Comparison of ENCODE assay signal across 6 cellular contexts in genomic region chr14:66404051-66404450, GRCh38.
"Had no signal": no experiment of that assay in that cellular context is flagged by ENCODE, and none has a peak within 500 bp of the region (broad histone marks: within the 10 kb centered on the region; RNA-seq: fewer than 3 reads in every experiment).

No MANE protein-coding gene starts in this region.

- DNase-seq: GM23248, GOT3, H7, HFFc6, KBM-7 had no signal

- H3K4me3 Mint-ChIP-seq: HFFc6, IgD-negative memory B cell had no signal

- H3K27me3 Mint-ChIP-seq: IgD-negative memory B cell had no signal

- H3K27ac Mint-ChIP-seq: HFFc6, IgD-negative memory B cell had no signal

- H3K9me3 Mint-ChIP-seq: HFFc6, IgD-negative memory B cell had no signal

- H3K36me3 Mint-ChIP-seq: IgD-negative memory B cell had no signal
